Comparison of ENCODE assay signal across 18 cellular contexts in the genomic region with DNA sequence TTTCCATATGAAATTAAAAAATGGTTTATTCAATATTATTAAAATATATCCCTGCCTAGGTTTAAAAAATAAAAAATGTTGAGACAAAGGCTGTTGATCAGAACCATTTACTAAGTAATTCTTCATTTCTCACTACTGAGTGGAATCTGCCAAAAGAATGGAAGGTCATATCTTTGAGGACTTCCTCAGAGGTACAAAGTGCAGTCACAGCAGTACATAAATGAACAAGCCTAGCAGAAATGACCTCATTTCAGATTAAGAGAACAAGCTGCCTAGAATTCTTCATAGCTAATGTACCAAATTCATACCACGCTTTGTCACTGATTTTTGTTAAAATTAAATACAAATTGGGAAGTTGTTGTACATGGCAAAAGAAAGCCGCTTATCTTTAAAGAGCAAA.
"Had no signal": no experiment of that assay in that cellular context is flagged by ENCODE, and none has a peak within 500 bp of the region (broad histone marks: within the 10 kb centered on the region; RNA-seq: fewer than 3 reads in every experiment).

No MANE protein-coding gene starts in this region.

- H3K4me1 ChIP-seq: left lung, psoas muscle, tibial artery, uterus had no signal

- DNase-seq: effector CD4-positive, alpha-beta T cell; endodermal cell; foreskin melanocyte; head of caudate nucleus; hippocampal formation; kidney glomerular epithelial cell; left lung; mucosa of descending colon; naive thymus-derived CD8-positive, alpha-beta T cell; psoas muscle; retina; stimulated activated CD4-positive, alpha-beta T cell treated with anti-CD3 and anti-CD28 coated beads, Interleukin-4, amount 100 ng/mL, for 24 hours; tibial artery; upper lobe of left lung; uterus had no signal

- H3K9me3 ChIP-seq: left lung, mucosa of descending colon, neutrophil, psoas muscle, tibial artery, upper lobe of left lung, uterus had no signal

- ATAC-seq: left lung; mucosa of descending colon; naive thymus-derived CD8-positive, alpha-beta T cell; psoas muscle; stimulated activated memory B cell treated with anti-CD40 and anti-IgM and Interleukin-4, amounts not matched to agents 10 μg/mL and 1 μg/mL and 100 μg/mL, for 72 hours had no signal

- H3K27ac ChIP-seq: coronary artery, left lung, neutrophil, psoas muscle, tibial artery, upper lobe of left lung, uterus had no signal

- H3K4me3 ChIP-seq: coronary artery, left lung, mucosa of descending colon, psoas muscle, tibial artery, upper lobe of left lung, uterus had no signal

- H3K27me3 ChIP-seq: left lung, neutrophil, tibial artery, upper lobe of left lung, uterus had no signal

- H3K36me3 ChIP-seq: left lung, neutrophil, tibial artery, upper lobe of left lung, uterus had no signal
